ENCODE assay signal across 16 cellular contexts in genomic region chr2:32522770-32523169, GRCh38.
"Had no signal": no experiment of that assay in that cellular context is flagged by ENCODE, and none has a peak within 500 bp of the region (broad histone marks: within the 10 kb centered on the region; RNA-seq: fewer than 3 reads in every experiment).

No MANE protein-coding gene starts in this region.

- H3K4me1 ChIP-seq: esophagus squamous epithelium, lower lobe of right lung, pancreas, transverse colon, vagina had no signal

- DNase-seq: activated CD4-positive, alpha-beta memory T cell treated with anti-CD3 and anti-CD28 coated beads, Interleukin-2, amount 10 ng/mL, durations not matched to agents 7 days and 5 days; activated CD4-positive, alpha-beta T cell treated with anti-CD3 and anti-CD28 coated beads for 36 hours; activated naive CD4-positive, alpha-beta T cell treated with anti-CD3 and anti-CD28 coated beads, Interleukin-2, amount 10 ng/mL, durations not matched to agents 7 days and 5 days; activated T-cell treated with anti-CD3 and anti-CD28 coated beads, Interleukin-2, amount 50 U/mL, for 24 hours; adrenal gland; central memory CD4-positive, alpha-beta T cell; esophagus squamous epithelium; glutamatergic neuron; left cardiac atrium; lower lobe of right lung; pancreas; stimulated activated CD4-positive, alpha-beta T cell treated with anti-CD3 and anti-CD28 coated beads, Interleukin-2, amount 100 ng/mL, for 48 hours; transverse colon had no signal

- H3K9me3 ChIP-seq: adrenal gland, esophagus squamous epithelium, lower lobe of right lung, pancreas, transverse colon, vagina had no signal

- H3K27ac ChIP-seq: adrenal gland, coronary artery, esophagus squamous epithelium, lower lobe of right lung, pancreas, transverse colon, vagina had no signal

- ATAC-seq: activated CD4-positive, alpha-beta T cell treated with anti-CD3 and anti-CD28 coated beads for 36 hours; left cardiac atrium; lower lobe of right lung; pancreas; stimulated activated memory B cell treated with anti-CD40 and anti-IgM and Interleukin-4, amounts not matched to agents 10 μg/mL and 1 μg/mL and 100 μg/mL, for 72 hours had no signal

- H3K4me3 ChIP-seq: adrenal gland, coronary artery, esophagus squamous epithelium, lower lobe of right lung, pancreas, transverse colon, vagina had no signal
